23 cellular contexts compared by ENCODE assay signal in genomic region chr5:118295045-118295444, GRCh38.
A peak's percentile ranks its signal among the peaks of the same experiment; 100 is the strongest.
DNase-seq lines count a peak whose midpoint lies in the region; ATAC-seq and TF ChIP-seq lines count a peak whose summit lies in the region.
"Had no signal": no experiment of that assay in that cellular context is flagged by ENCODE, and none has a peak within 500 bp of the region (broad histone marks: within the 10 kb centered on the region; RNA-seq: fewer than 3 reads in every experiment).

No MANE protein-coding gene starts in this region.

- POLR2A ChIA-PET in WTC11 (lab: Charles Lee) = no interaction called here

- ATAC-seq in GM23338 = peak; percentile 81
- peak; percentile 91 for ATAC-seq in WTC11
- ATAC-seq in left colon = no peak
- ATAC-seq in GM18873 (IDR thresholded peaks at IDR 0.05; ENCODE audit: low FRiP score, unreplicated experiment) = no peak
- ATAC-seq: A549, GM12878, HCT116 had no signal

- H3K36me3 Mint-ChIP-seq in GM23338 (ENCODE audit: low read depth) (no peaks in the 10 kb centered on the region), WTC11 (no peaks in the 10 kb centered on the region), nephron (ENCODE audit: low read depth) (no peaks in the 10 kb centered on the region)
- H3K36me3 Mint-ChIP-seq: CD14-positive monocyte; CD8-positive, alpha-beta memory T cell had no signal

- H3K4me1 Mint-ChIP-seq in GM23338 = peaks cover 19% of the 10 kb centered on the region
- H3K4me1 Mint-ChIP-seq in WTC11 = peaks cover 21% of the 10 kb centered on the region
- H3K4me1 Mint-ChIP-seq in nephron = peaks cover 42% of the 10 kb centered on the region
- H3K4me1 Mint-ChIP-seq: CD14-positive monocyte; CD8-positive, alpha-beta memory T cell had no signal

- no peak overlapping the region for H2AFZ ChIP-seq in GM23338

- DNase-seq in GM23338 (ENCODE audit: low spot score) (peak; percentile 56), WTC11 (ENCODE audit: low spot score) (no peak), left colon (no peak), NCI-H187 (lab: John Stamatoyannopoulos, UW) (no peak)
- DNase-seq: 8988T; ACHN; AML-193; BE2C; CD4-positive, alpha-beta T cell; CD8-positive, alpha-beta memory T cell; DMS 273 treated with DMSO at 0.1 percent for 48 hours; DMS79; EL; GDM1; H7 had no signal

- peak overlapping the region; percentile 46; the same call in 1 of the 2 replicates for H3K4me2 ChIP-seq in GM23338
- H3K4me2 ChIP-seq: A549; BLaER1 treated with 17β-estradiol and CSF1 and Interleukin-3, amounts not matched to agents 10 nM and 100 nM had no signal

- H3K27ac Mint-ChIP-seq in GM23338 (no peak overlapping the region), WTC11 (no peak overlapping the region), nephron (peak overlapping the region in 2 of 3 experiments; percentile 10 to 32)
- H3K27ac Mint-ChIP-seq: CD14-positive monocyte; CD4-positive, alpha-beta T cell; CD8-positive, alpha-beta memory T cell had no signal

- intact Hi-C loops in left colon (cut with DNase I, micrococcal nuclease) = no loop called here

- H3K9me3 Mint-ChIP-seq in GM23338 (no peaks in the 10 kb centered on the region), WTC11 (no peaks in the 10 kb centered on the region), nephron (no peaks in the 10 kb centered on the region)

- H4K20me1 ChIP-seq in GM23338 (replicated peaks; ENCODE audit: insufficient read depth) = no peaks in the 10 kb centered on the region
- H4K20me1 ChIP-seq: BLaER1 treated with 17β-estradiol and CSF1 and Interleukin-3, amounts not matched to agents 10 nM and 100 nM had no signal

- no peaks in the 10 kb centered on the region for H3F3A ChIP-seq in GM23338 (replicated peaks; ENCODE audit: low read depth)

- H3K27me3 ChIP-seq in GM23338 (ENCODE audit: insufficient read depth) = no peaks in the 10 kb centered on the region
- no peaks in the 10 kb centered on the region for H3K27me3 ChIP-seq in HUES48 (ENCODE audit: control insufficient read depth, insufficient read depth, low read length)
- H3K27me3 ChIP-seq: BE2C; BLaER1 treated with 17β-estradiol and CSF1 and Interleukin-3, amounts not matched to agents 10 nM and 100 nM had no signal

- no peaks in the 10 kb centered on the region for H3K36me3 ChIP-seq in GM23338 (ENCODE audit: insufficient read depth)
- no peaks in the 10 kb centered on the region for H3K36me3 ChIP-seq in HUES48 (ENCODE audit: control insufficient read depth, insufficient read depth, low read length)
- H3K36me3 ChIP-seq: BE2C; BLaER1 treated with 17β-estradiol and CSF1 and Interleukin-3, amounts not matched to agents 10 nM and 100 nM had no signal

- no peaks in the 10 kb centered on the region for H3K79me2 ChIP-seq in GM23338 (replicated peaks; ENCODE audit: insufficient read depth)

- TF ChIP-seq CTCF in GM23338 (conservative IDR thresholded peaks at IDR 0.05; ENCODE audit: low read depth in 2 of 2) (no peak), WTC11 (IDR thresholded peaks at IDR 0.05) (no peak), nephron (IDR thresholded peaks at IDR 0.05; ENCODE audit: unreplicated experiment in 3 of 3) (no peak)

- no peak overlapping the region for H3K27ac ChIP-seq in GM23338 (ENCODE audit: low read depth)
- no peak overlapping the region for H3K27ac ChIP-seq in HUES48 (ENCODE audit: low read depth, low read length)
- H3K27ac ChIP-seq: A549; BLaER1 treated with 17β-estradiol and CSF1 and Interleukin-3, amounts not matched to agents 10 nM and 100 nM had no signal

- H3K4me1 ChIP-seq in GM23338 (ENCODE audit: insufficient read depth) = peaks cover 3% of the 10 kb centered on the region
- H3K4me1 ChIP-seq in HUES48 (ENCODE audit: control insufficient read depth, insufficient read depth, low read length) = peaks cover 23% of the 10 kb centered on the region
- H3K4me1 ChIP-seq: A549; BE2C; BLaER1 treated with 17β-estradiol and CSF1 and Interleukin-3, amounts not matched to agents 10 nM and 100 nM had no signal

- H3K27me3 Mint-ChIP-seq in GM23338 (ENCODE audit: insufficient read depth, low read depth, poor library complexity) = no peaks in the 10 kb centered on the region
- no peaks in the 10 kb centered on the region for H3K27me3 Mint-ChIP-seq in WTC11 (ENCODE audit: low read depth)
- H3K27me3 Mint-ChIP-seq in nephron (ENCODE audit: low read depth) = no peaks in the 10 kb centered on the region
- H3K27me3 Mint-ChIP-seq: CD4-positive, alpha-beta T cell; CD8-positive, alpha-beta memory T cell had no signal

- H3K9ac ChIP-seq in HUES48 (ENCODE audit: low read depth, low read length) = no peak overlapping the region
- H3K9ac ChIP-seq: BLaER1 treated with 17β-estradiol and CSF1 and Interleukin-3, amounts not matched to agents 10 nM and 100 nM had no signal

- no peaks in the 10 kb centered on the region for H3K9me3 ChIP-seq in HUES48 (ENCODE audit: control insufficient read depth, insufficient read depth, low read length)
- H3K9me3 ChIP-seq: A549; BE2C; BLaER1 treated with 17β-estradiol and CSF1 and Interleukin-3, amounts not matched to agents 10 nM and 100 nM had no signal

- no peak overlapping the region; the same call in 1 of the 2 replicates for H3K4me3 ChIP-seq in GM23338
- H3K4me3 ChIP-seq in HUES48 (ENCODE audit: low read depth, low read length) = peak overlapping the region; percentile 7; the same call in 1 of the 2 replicates
- H3K4me3 ChIP-seq: A549; BLaER1 treated with 17β-estradiol and CSF1 and Interleukin-3, amounts not matched to agents 10 nM and 100 nM; GM12878 had no signal

- 0 out of 2 replicates have a peak, but pooled peaks cover 5% of the 10 kb centered on the region for H3K9me2 ChIP-seq in GM23338 (ENCODE audit: insufficient read depth)

- H3K4me3 Mint-ChIP-seq in GM23338 (peak overlapping the region; percentile 29; the same call in 2 of the 3 replicates), WTC11 (peak overlapping the region; percentile 32), nephron (no peak overlapping the region)
- H3K4me3 Mint-ChIP-seq: CD14-positive monocyte; CD4-positive, alpha-beta T cell; CD8-positive, alpha-beta memory T cell had no signal

- CTCF ChIA-PET in WTC11 (lab: Charles Lee) = no interaction called here

TF ChIP-seq in WTC11, 78 proteins besides CTCF, POLR2A, EP300 and RAD21 (continues in another document):
- TF ChIP-seq NFYB (CRISPR knock-in tag; conservative IDR thresholded peaks at IDR 0.05; ENCODE audit: low read depth) = no peak
- TF ChIP-seq ZNF425 (CRISPR knock-in tag; conservative IDR thresholded peaks at IDR 0.05) = no peak
- TF ChIP-seq RELA (CRISPR knock-in tag; IDR thresholded peaks at IDR 0.05; ENCODE audit: borderline replicate concordance) = no peak
- TF ChIP-seq ZNF512 (CRISPR knock-in tag; IDR thresholded peaks at IDR 0.05; ENCODE audit: borderline replicate concordance) = no peak
- no peak for TF ChIP-seq PRDM15 (CRISPR knock-in tag; IDR thresholded peaks at IDR 0.05)
- no peak for TF ChIP-seq FOXJ3 (CRISPR knock-in tag; IDR thresholded peaks at IDR 0.05; ENCODE audit: borderline replicate concordance)

Comparison
In these comparisons a context has a peak if more than half of its experiments do, and no peak if none do; other contexts are left out.
1. ATAC-seq: peak in GM23338 (single experiment) and WTC11 (single experiment); none in left colon (single experiment) and GM18873 (single experiment).
2. H3K27ac Mint-ChIP-seq: peak in nephron (2 of 3); none in GM23338 (single experiment) and WTC11 (single experiment).
3. H3K4me3 Mint-ChIP-seq: peak in GM23338 (single experiment) and WTC11 (single experiment); none in nephron (0 of 3).